20 cellular contexts compared by ENCODE assay signal in genomic region chr11:125273519-125274000, GRCh38.
"Had no signal": no experiment of that assay in that cellular context is flagged by ENCODE, and none has a peak within 500 bp of the region (broad histone marks: within the 10 kb centered on the region; RNA-seq: fewer than 3 reads in every experiment).

No MANE protein-coding gene starts in this region.

- H3K4me3 ChIP-seq: esophagus squamous epithelium, hepatocyte, left ventricle myocardium inferior, lower lobe of right lung, ovary had no signal

- H3K36me3 ChIP-seq: esophagus squamous epithelium, left ventricle myocardium inferior, lower lobe of right lung, ovary had no signal

- H3K4me1 ChIP-seq: esophagus squamous epithelium, foreskin keratinocyte, left ventricle myocardium inferior, lower lobe of right lung had no signal

- H3K9me3 Mint-ChIP-seq: dendritic cell treated with granulocyte-macrophage colony-stimulating factor and Interleukin-4, amounts not matched to agents 40 ng/mL and 50 ng/mL, for 4 days; effector memory CD8-positive, alpha-beta T cell; memory B cell; naive thymus-derived CD4-positive, alpha-beta T cell; type B pancreatic cell had no signal

- H3K4me2 ChIP-seq: hepatocyte had no signal

- H3K27ac Mint-ChIP-seq: dendritic cell treated with granulocyte-macrophage colony-stimulating factor and Interleukin-4, amounts not matched to agents 40 ng/mL and 50 ng/mL, for 4 days; effector memory CD8-positive, alpha-beta T cell; memory B cell; naive thymus-derived CD4-positive, alpha-beta T cell; type B pancreatic cell had no signal

- H3K9me3 ChIP-seq: esophagus squamous epithelium, left ventricle myocardium inferior, lower lobe of right lung, ovary had no signal

- H2AFZ ChIP-seq: hepatocyte had no signal

- DNase-seq: effector memory CD8-positive, alpha-beta T cell; esophagus squamous epithelium; foreskin keratinocyte; head of caudate nucleus; kidney; left cardiac atrium; left ventricle myocardium inferior; lower lobe of right lung; naive thymus-derived CD4-positive, alpha-beta T cell; ovary; right cardiac atrium; small intestine; stimulated activated CD4-positive, alpha-beta T cell treated with anti-CD3 and anti-CD28 coated beads, Interleukin-2, amount 100 ng/mL, for 48 hours; stimulated activated naive CD4-positive, alpha-beta T cell treated with Interleukin-2 at 50 U/mL for 16 hours had no signal

- H3K4me3 Mint-ChIP-seq: dendritic cell treated with granulocyte-macrophage colony-stimulating factor and Interleukin-4, amounts not matched to agents 40 ng/mL and 50 ng/mL, for 4 days; effector memory CD8-positive, alpha-beta T cell; memory B cell; naive thymus-derived CD4-positive, alpha-beta T cell; type B pancreatic cell had no signal

- H3K79me2 ChIP-seq: hepatocyte had no signal

- H3K27ac ChIP-seq: esophagus squamous epithelium, foreskin keratinocyte, hepatocyte, left ventricle myocardium inferior, lower lobe of right lung, ovary had no signal

- H3K4me1 Mint-ChIP-seq: memory B cell; naive thymus-derived CD4-positive, alpha-beta T cell had no signal

- H3K27me3 Mint-ChIP-seq: dendritic cell treated with granulocyte-macrophage colony-stimulating factor and Interleukin-4, amounts not matched to agents 40 ng/mL and 50 ng/mL, for 4 days had no signal

- H3K27me3 ChIP-seq: hepatocyte, ovary had no signal

- H3K36me3 Mint-ChIP-seq: memory B cell; naive thymus-derived CD4-positive, alpha-beta T cell; type B pancreatic cell had no signal

- ATAC-seq: effector memory CD8-positive, alpha-beta T cell; foreskin keratinocyte; left cardiac atrium; lower lobe of right lung; naive thymus-derived CD4-positive, alpha-beta T cell; right cardiac atrium had no signal

- FAIRE-seq: colon, kidney, small intestine, urothelium cell line had no signal
